ENCODE assay signal across 15 cellular contexts in the genomic region with DNA sequence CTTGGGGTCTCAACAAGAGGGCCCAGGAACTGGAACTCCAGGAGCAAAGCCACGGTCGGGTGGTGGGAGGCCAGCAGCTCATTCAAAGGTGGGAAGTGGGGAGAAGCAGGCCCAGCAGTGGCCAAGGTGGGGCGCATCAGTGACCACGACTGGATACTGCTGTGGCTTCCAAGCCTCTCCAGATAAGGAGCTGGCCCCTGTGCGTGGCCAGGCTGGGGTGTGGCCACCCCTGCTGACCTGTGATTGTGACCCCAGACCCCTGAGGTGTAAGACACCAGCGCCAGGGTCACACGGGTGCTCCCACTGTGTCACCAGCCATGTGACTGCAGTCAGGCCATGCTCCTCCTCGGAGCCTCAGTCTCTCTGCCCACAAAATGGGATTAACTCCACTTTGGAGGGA. TPM values are rescaled to one million over a fixed set of nuclear protein-coding genes. Genes with fewer than 3 reads are reported as not detected.
"Had no signal": no experiment of that assay in that cellular context is flagged by ENCODE, and none has a peak within 500 bp of the region (broad histone marks: within the 10 kb centered on the region; RNA-seq: fewer than 3 reads in every experiment).

No MANE protein-coding gene starts in this region.

- H3K36me3 ChIP-seq: SJSA1 had no signal

- ATAC-seq: activated CD8-positive, alpha-beta memory T cell treated with anti-CD3 and anti-CD28 coated beads, Interleukin-2, amount 10 ng/mL, durations not matched to agents 7 days and 5 days had no signal

- H3K9me3 ChIP-seq: SJSA1 had no signal

- DNase-seq: activated CD4-positive, alpha-beta T cell treated with anti-CD3 and anti-CD28 coated beads for 1 hour; activated CD4-positive, alpha-beta T cell treated with anti-CD3 and anti-CD28 coated beads, Interleukin-2, amount 50 U/mL, for 48 hours; activated CD8-positive, alpha-beta memory T cell treated with anti-CD3 and anti-CD28 coated beads, Interleukin-2, amount 10 ng/mL, durations not matched to agents 7 days and 5 days; activated T-cell treated with anti-CD3 and anti-CD28 coated beads, Interleukin-2, amount 50 U/mL, for 24 hours; cortex of kidney; effector CD8-positive, alpha-beta T cell; head of caudate nucleus; islet precursor cell; nephron progenitor cell; T-helper 9 cell; trophoblast cell had no signal

- H3K4me3 ChIP-seq: SJSA1, skin epidermis had no signal

- H3K27me3 ChIP-seq: SJSA1 had no signal

- FAIRE-seq: astrocyte had no signal

- H3K27ac ChIP-seq: epithelial cell of prostate had no signal

RNA-seq across cellular contexts. Expression of a gene that starts 60.0 kb away (rescaled TPM):
- total RNA-seq: SJSA1 had no signal
